ENCODE assay signal across 13 cellular contexts in genomic region chr9:94675008-94675841, GRCh38. TPM values are rescaled to one million over a fixed set of nuclear protein-coding genes. Genes with fewer than 3 reads are reported as not detected.
DNase-seq lines count a peak whose midpoint lies in the region; ATAC-seq, FAIRE-seq and TF ChIP-seq lines count a peak whose summit lies in the region.
"Had no signal": no experiment of that assay in that cellular context is flagged by ENCODE, and none has a peak within 500 bp of the region (broad histone marks: within the 10 kb centered on the region; RNA-seq: fewer than 3 reads in every experiment).

No MANE protein-coding gene starts in this region.

- H2AFZ ChIP-seq in GM23248 = peak overlapping the region; percentile 16; the same call in 1 of the 2 replicates

- H3K9me3 ChIP-seq in GM23248 (ENCODE audit: low read depth) (no peaks in the 10 kb centered on the region), body of pancreas (no peaks in the 10 kb centered on the region), right cardiac atrium (ENCODE audit: control insufficient read depth, low read length) (no peaks in the 10 kb centered on the region)

- H3K4me1 ChIP-seq in GM23248 (ENCODE audit: insufficient read depth) (peaks cover 30% of the 10 kb centered on the region), body of pancreas (no peaks in the 10 kb centered on the region), right cardiac atrium (ENCODE audit: control insufficient read depth, insufficient read depth, low read length) (peaks cover 3% of the 10 kb centered on the region)

- ATAC-seq in body of pancreas (no peak), right cardiac atrium (peak; percentile 65)
- ATAC-seq: activated CD4-positive, alpha-beta T cell treated with anti-CD3 and anti-CD28 coated beads for 36 hours had no signal

- no peaks in the 10 kb centered on the region for H4K20me1 ChIP-seq in GM23248 (ENCODE audit: insufficient read depth)

- no peaks in the 10 kb centered on the region for H3K36me3 ChIP-seq in GM23248 (ENCODE audit: low read depth)
- H3K36me3 ChIP-seq in body of pancreas (replicated peaks in 1 of 2; ENCODE audit: insufficient read depth in 1 of 2, low read depth in 2 of 2) = no peaks in the 10 kb centered on the region

- WGBS in GM23248 (ENCODE audit: low coverage in 1 of 2, low lambda C conversion rate in 2 of 2, missing lambda C conversion rate in 2 of 2), 2 experiments = 75 to 76% methylated on average over 7 of the region's 7 CpGs
- WGBS in body of pancreas, 2 donors = 41 to 48% methylated on average over 7 of the region's 7 CpGs
- 31% methylated on average over 7 of the region's 7 CpGs for WGBS in right cardiac atrium

- H3K27ac ChIP-seq in GM23248 (peak overlapping the region; percentile 0; the same call in 1 of the 2 replicates), body of pancreas (peak overlapping the region in 3 of 4 donors; percentile 32 to 46 (median 35)), right cardiac atrium (ENCODE audit: low read length) (peak overlapping the region; percentile 21)

- H3K4me2 ChIP-seq in GM23248 (ENCODE audit: unreplicated experiment) = peak overlapping the region; percentile 20

- no peaks in the 10 kb centered on the region for H3K27me3 ChIP-seq in GM23248 (replicated peaks; ENCODE audit: insufficient read depth)
- no peaks in the 10 kb centered on the region for H3K27me3 ChIP-seq in body of pancreas
- no peaks in the 10 kb centered on the region for H3K27me3 ChIP-seq in right cardiac atrium (ENCODE audit: control insufficient read depth, insufficient read depth)

- DNase-seq in GM23248 (peak; percentile 47), body of pancreas (no peak), right cardiac atrium (no peak), stromal cell of bone marrow (ENCODE audit: low read depth) (peak; percentile 39), inferior parietal cortex (ENCODE audit: extremely low spot score) (no peak), DMS79 treated with DMSO at 0.1 percent for 48 hours (lab: John Stamatoyannopoulos, UW) (no peak), GM12891 (ENCODE audit: insufficient read length, low spot score) (no peak)
- DNase-seq: activated CD4-positive, alpha-beta T cell treated with anti-CD3 and anti-CD28 coated beads for 36 hours; NCI-H2171; substantia nigra; T-helper 1 cell had no signal

- H3K9ac ChIP-seq in GM23248 = no peak overlapping the region

- in situ Hi-C loops in GM23248 (cut with MboI) = no loop called here

- H3K9me2 ChIP-seq in GM23248 (ENCODE audit: insufficient read depth) = no peaks in the 10 kb centered on the region

- H3K79me2 ChIP-seq in GM23248 (ENCODE audit: insufficient read depth) = no peaks in the 10 kb centered on the region

- H3F3A ChIP-seq in GM23248 (ENCODE audit: insufficient read depth) = peaks cover 28% of the 10 kb centered on the region

- H3K4me3 ChIP-seq in GM23248 (no peak overlapping the region), body of pancreas (no peak overlapping the region), right cardiac atrium (ENCODE audit: low read length) (no peak overlapping the region)
- H3K4me3 ChIP-seq: lung had no signal

- intact Hi-C loops in body of pancreas (cut with DNase I) (loop anchor here (10.0 kb wide), 1 partner anchor 460 kb away; no protein-coding TSS in a partner anchor), right cardiac atrium (cut with DNase I) (loop anchor here in 1 of 4 donors (5.0 kb wide), 1 partner anchor 452 kb away; no protein-coding TSS in a partner anchor)

- no peak for FAIRE-seq in GM12891 (lab: Jason Lieb, UNC)
- FAIRE-seq: frontal cortex had no signal

- TF ChIP-seq POLR2A in body of pancreas (IDR thresholded peaks at IDR 0.05) (no peak), GM12891 (IDR thresholded peaks at IDR 0.05; ENCODE audit: low read depth, low read length) (no peak)

- no peak for TF ChIP-seq CTCF in body of pancreas (IDR thresholded peaks at IDR 0.05)

TF ChIP-seq in GM12891, 5 proteins besides CTCF, POLR2A, EP300 and RAD21:
- TF ChIP-seq POLR2AphosphoS5 (IDR thresholded peaks at IDR 0.05; ENCODE audit: low read depth, low read length) (no peak), PAX5 (IDR thresholded peaks at IDR 0.05; ENCODE audit: insufficient read depth, low read length, severe bottlenecking) (no peak), SPI1 (IDR thresholded peaks at IDR 0.05; ENCODE audit: low read depth, low read length) (no peak), POU2F2 (IDR thresholded peaks at IDR 0.05; ENCODE audit: low read depth, low read length) (no peak), TAF1 (IDR thresholded peaks at IDR 0.05; ENCODE audit: low read depth, low read length) (no peak)

RNA-seq across cellular contexts. Expression of gene FBP1, which starts 35.9 kb away (rescaled TPM):
- not detected in 2 replicates for total RNA-seq in GM23248 (2014; rRNA removed; shearing (Covaris generic))
- polyA plus RNA-seq in GM23248 (2016; fragmentation: Nextera tagmentation; extraction: Ambion mirVana) = not detected in 2 replicates
- 10 to 100 TPM; 28.5 to 39.9 TPM for total RNA-seq in body of pancreas
- 1 to 10 TPM; 2.4 to 3.8 (median 3.0) TPM for total RNA-seq in right cardiac atrium
- polyA plus RNA-seq in right cardiac atrium = 1.9 TPM
- polyA plus RNA-seq in GM12891 (2012; ENCODE audit: low read depth, missing spikeins) = 0.64 TPM
- total RNA-seq: frontal cortex had no signal

RNA-seq across cellular contexts. Expression of gene AOPEP, which starts 51.3 kb away (rescaled TPM):
- total RNA-seq in GM23248 (2014; rRNA removed; shearing (Covaris generic)) = 90.0 and 90.5 TPM in 2 replicates
- polyA plus RNA-seq in GM23248 (2016; fragmentation: Nextera tagmentation; extraction: Ambion mirVana) (118 and 120 TPM in 2 replicates), right cardiac atrium (159 TPM)
- total RNA-seq in body of pancreas (100 to 1,000 TPM in 1 of 2 donors, 10 to 100 TPM in 1; 81.5 to 224 TPM), right cardiac atrium (100 to 1,000 TPM; 124 to 170 (median 146) TPM)
- 3.8 TPM for polyA plus RNA-seq in GM12891 (2012; ENCODE audit: low read depth, missing spikeins)

Comparison
In these comparisons a context has a peak if more than half of its experiments do, and no peak if none do; other contexts are left out.
1. DNase-seq: peak in GM23248 (single experiment) and stromal cell of bone marrow (single experiment); none in body of pancreas (0 of 4), right cardiac atrium (0 of 3), inferior parietal cortex (single experiment), DMS79 treated with DMSO at 0.1 percent for 48 hours (single experiment) and GM12891 (single experiment).
2. RNA of gene FBP1, which starts 35.9 kb away (total RNA-seq): 28.5 to 39.9 TPM in body of pancreas; 2.4 to 3.8 TPM in right cardiac atrium and not detected in GM23248; every median in the first group is over 4 times any median in the second.
3. Peak in every context shown above with its lines, with median percentiles within 50 percentile points of each other: H3K27ac ChIP-seq.